In genomic region chr20:38452880-38453624, GRCh38 we compare ENCODE assay signal across 1 cellular context.
A peak's percentile ranks its signal among the peaks of the same experiment; 100 is the strongest.
TF ChIP-seq lines count a peak whose summit lies in the region.

No MANE protein-coding gene starts in this region.

TF ChIP-seq in K562, 482 proteins besides CTCF, POLR2A, EP300 and RAD21 (continued from another document and continues in another):
- TF ChIP-seq E2F5 (CRISPR knock-in tag; IDR thresholded peaks at IDR 0.05): no peak
- TF ChIP-seq ZHX1 (conservative IDR thresholded peaks at IDR 0.05; ENCODE audit: low read length): no peak
- peak; percentile 59; the same call in 1 of the 2 replicates for TF ChIP-seq PHF21A (IDR thresholded peaks at IDR 0.05; ENCODE audit: borderline replicate concordance, low read depth)
- no peak for TF ChIP-seq MTF1 (CRISPR knock-in tag; IDR thresholded peaks at IDR 0.05; ENCODE audit: borderline replicate concordance)
- TF ChIP-seq ZNF586 (CRISPR knock-in tag; conservative IDR thresholded peaks at IDR 0.05): no peak
- peak in 1 of 3 experiments; percentile 76 for TF ChIP-seq YY1 (IDR thresholded peaks at IDR 0.05; ENCODE audit: borderline replicate concordance in 1 of 3, control insufficient read depth in 1 of 3, extremely low read depth in 1 of 3, insufficient read depth in 3 of 3, insufficient read length in 1 of 3, insufficient replicate concordance in 2 of 3, low read depth in 1 of 3, low read length in 2 of 3)
- no peak for TF ChIP-seq ZNF507 (tag; conservative IDR thresholded peaks at IDR 0.05)
- TF ChIP-seq ARID2 (IDR thresholded peaks at IDR 0.05): no peak
- no peak for TF ChIP-seq ZNF551 (CRISPR knock-in tag; IDR thresholded peaks at IDR 0.05)
- TF ChIP-seq NFRKB (IDR thresholded peaks at IDR 0.05; ENCODE audit: low read depth): peak; percentile 27; the same call in 1 of the 2 replicates
- TF ChIP-seq RCOR1 (IDR thresholded peaks at IDR 0.05; ENCODE audit: borderline replicate concordance in 1 of 2, low read depth in 2 of 2, low read length in 2 of 2): peak in 1 of 2 experiments; percentile 98; a peak in 3 of 4 replicates
- TF ChIP-seq ZNF263 (CRISPR knock-in tag; IDR thresholded peaks at IDR 0.05; ENCODE audit: borderline replicate concordance): no peak
- no peak for TF ChIP-seq MCM5 (IDR thresholded peaks at IDR 0.05; ENCODE audit: low read depth)
- TF ChIP-seq HEY1 (CRISPR knock-in tag; IDR thresholded peaks at IDR 0.05; ENCODE audit: borderline replicate concordance): no peak
- TF ChIP-seq FOSL1 (tag; conservative IDR thresholded peaks at IDR 0.05): peak; percentile 86
- TF ChIP-seq HCFC1 (IDR thresholded peaks at IDR 0.05; ENCODE audit: low read depth, low read length): no peak
- TF ChIP-seq NR2F6 (CRISPR knock-in tag; IDR thresholded peaks at IDR 0.05): no peak
- no peak for TF ChIP-seq ZNF124 (CRISPR knock-in tag; IDR thresholded peaks at IDR 0.05)
- no peak for TF ChIP-seq GABPB1 (CRISPR knock-in tag; IDR thresholded peaks at IDR 0.05)
- TF ChIP-seq PBX2 (CRISPR knock-in tag; IDR thresholded peaks at IDR 0.05; ENCODE audit: low read depth): no peak
- TF ChIP-seq PBX2 (tag; conservative IDR thresholded peaks at IDR 0.05; ENCODE audit: low read depth): no peak
- TF ChIP-seq SETDB1 (IDR thresholded peaks at IDR 0.05; ENCODE audit: low read length): no peak
- TF ChIP-seq ZNF431 (CRISPR knock-in tag; IDR thresholded peaks at IDR 0.05): no peak
- no peak; the same call in 1 of the 2 replicates for TF ChIP-seq RAD51 (IDR thresholded peaks at IDR 0.05; ENCODE audit: borderline replicate concordance, low read depth)
- TF ChIP-seq ARID1B (IDR thresholded peaks at IDR 0.05): peak; percentile 97
- TF ChIP-seq TCF15 (CRISPR knock-in tag; IDR thresholded peaks at IDR 0.05): no peak
- TF ChIP-seq RREB1 (CRISPR knock-in tag; IDR thresholded peaks at IDR 0.05): no peak
- TF ChIP-seq PATZ1 (CRISPR knock-in tag; IDR thresholded peaks at IDR 0.05; ENCODE audit: borderline replicate concordance): no peak
- no peak for TF ChIP-seq NCOA1 (IDR thresholded peaks at IDR 0.05; ENCODE audit: low read depth)
- TF ChIP-seq RFX1 (IDR thresholded peaks at IDR 0.05): no peak
- TF ChIP-seq ZNF184 (CRISPR knock-in tag; IDR thresholded peaks at IDR 0.05): no peak
- peak; percentile 62 for TF ChIP-seq DACH1 (IDR thresholded peaks at IDR 0.05; ENCODE audit: partially characterized antibody)
- no peak for TF ChIP-seq U2AF1 (optimal IDR thresholded peaks at IDR 0.05; ENCODE audit: low read depth, low read length)
- TF ChIP-seq PRDM10 (IDR thresholded peaks at IDR 0.05; ENCODE audit: partially characterized antibody): peak; percentile 7
- no peak for TF ChIP-seq ZNF707 (CRISPR knock-in tag; conservative IDR thresholded peaks at IDR 0.05)
- TF ChIP-seq FIP1L1 (IDR thresholded peaks at IDR 0.05; ENCODE audit: low read depth, low read length, poor library complexity, severe bottlenecking): no peak
- peak in 1 of 2 experiments; percentile 76; a peak in 2 of 4 replicates for TF ChIP-seq TBL1XR1 (IDR thresholded peaks at IDR 0.05; ENCODE audit: low read length in 2 of 2)
- no peak for TF ChIP-seq XRCC5 (IDR thresholded peaks at IDR 0.05; ENCODE audit: low read depth, low read length)
- 0 out of 4 replicates have a peak, but pooled peaks of 1 of the 2 experiments have one; percentile 23 for TF ChIP-seq ZMIZ1 (IDR thresholded peaks at IDR 0.05; ENCODE audit: low read depth in 2 of 2, low read length in 2 of 2)
